In genomic region chr5:138979684-138980275, GRCh38 we compare ENCODE assay signal across 10 cellular contexts.
A peak's percentile ranks its signal among the peaks of the same experiment; 100 is the strongest.
DNase-seq lines count a peak whose midpoint lies in the region; ATAC-seq and TF ChIP-seq lines count a peak whose summit lies in the region.
"Had no signal": no experiment of that assay in that cellular context is flagged by ENCODE, and none has a peak within 500 bp of the region (broad histone marks: within the 10 kb centered on the region; RNA-seq: fewer than 3 reads in every experiment).

No MANE protein-coding gene starts in this region.

- peaks cover 42% of the 10 kb centered on the region for H3K4me1 Mint-ChIP-seq in activated CD4-positive, alpha-beta memory T cell treated with anti-CD3 and anti-CD28 coated beads, Interleukin-2, amount 10 ng/mL, durations not matched to agents 7 days and 5 days
- H3K4me1 Mint-ChIP-seq in brain = peaks cover 58% of the 10 kb centered on the region
- H3K4me1 Mint-ChIP-seq in Caco-2 (ENCODE audit: low read depth, unreplicated experiment) = no peaks in the 10 kb centered on the region

- POLR2A ChIA-PET in activated CD4-positive, alpha-beta memory T cell treated with anti-CD3 and anti-CD28 coated beads, Interleukin-2, amount 10 ng/mL, durations not matched to agents 7 days and 5 days (lab: Charles Lee) = no interaction called here
- POLR2A ChIA-PET in Caco-2 (lab: Charles Lee) = no interaction called here

- ATAC-seq in GM21737 (IDR thresholded peaks at IDR 0.05; ENCODE audit: unreplicated experiment) = no peak

- no TSS peak for BruUV-seq in Caco-2 (replicated peaks; lab: Mats Ljungman, UMichigan)

- no peaks in the 10 kb centered on the region for H3K9me3 Mint-ChIP-seq in activated CD4-positive, alpha-beta memory T cell treated with anti-CD3 and anti-CD28 coated beads, Interleukin-2, amount 10 ng/mL, durations not matched to agents 7 days and 5 days
- no peaks in the 10 kb centered on the region for H3K9me3 Mint-ChIP-seq in brain
- no peaks in the 10 kb centered on the region for H3K9me3 Mint-ChIP-seq in Caco-2 (ENCODE audit: unreplicated experiment)

- no peak overlapping the region for H3K4me3 ChIP-seq in Caco-2 (ENCODE audit: low read depth, low read length)

- intact Hi-C loops in Caco-2 (cut with micrococcal nuclease; ENCODE audit: unreplicated experiment) = no loop called here

- H3K27me3 ChIP-seq in Caco-2 (replicated peaks; ENCODE audit: control insufficient read depth, insufficient read depth, low read length) = no peaks in the 10 kb centered on the region

- DNase-seq in activated gamma-delta T cell treated with Interleukin-2 at 50 U/mL for 16 hours = peak; percentile 16
- no peak for DNase-seq in activated gamma-delta T cell (lab: John Stamatoyannopoulos, UW)
- peak; percentile 56 for DNase-seq in activated CD4-positive, alpha-beta memory T cell treated with anti-CD3 and anti-CD28 coated beads, Interleukin-2, amount 10 ng/mL, durations not matched to agents 7 days and 5 days
- DNase-seq in stimulated activated CD8-positive, alpha-beta memory T cell treated with anti-CD3 and anti-CD28 coated beads, Interleukin-7, amount 100 ng/mL, for 48 hours (ENCODE audit: extremely low read depth in 1 of 2, low read depth in 1 of 2) = peak; percentile 6 to 47
- DNase-seq in retina = no peak
- no peak for DNase-seq in Caco-2
- DNase-seq: NCI-H2029 had no signal

- CTCF ChIA-PET in activated CD4-positive, alpha-beta memory T cell treated with anti-CD3 and anti-CD28 coated beads, Interleukin-2, amount 10 ng/mL, durations not matched to agents 7 days and 5 days (lab: Charles Lee) = interaction anchor here (1.5 kb wide), 1 partner anchor 8 kb away, joined by 4 read pairs; no protein-coding TSS in a partner anchor
- CTCF ChIA-PET in Caco-2 (lab: Charles Lee) = no interaction called here

- no peak for TF ChIP-seq CTCF in brain (conservative IDR thresholded peaks at IDR 0.05)
- TF ChIP-seq CTCF in Caco-2 (IDR thresholded peaks at IDR 0.05; ENCODE audit: insufficient read depth in 1 of 2, low read depth in 1 of 2, low read length in 1 of 2, severe bottlenecking in 1 of 2, unreplicated experiment in 1 of 2) = no peak

- no peaks in the 10 kb centered on the region; the same call in 1 of the 2 replicates for H3K9me3 ChIP-seq in Caco-2

- H3K36me3 ChIP-seq in Caco-2 (ENCODE audit: control insufficient read depth, insufficient read depth, low read length) = no peaks in the 10 kb centered on the region

- peak overlapping the region; percentile 77 for H3K27ac Mint-ChIP-seq in activated CD4-positive, alpha-beta memory T cell treated with anti-CD3 and anti-CD28 coated beads, Interleukin-2, amount 10 ng/mL, durations not matched to agents 7 days and 5 days
- peak overlapping the region in 3 of 5 experiments; percentile 19 to 46 (median 36) for H3K27ac Mint-ChIP-seq in brain
- H3K27ac Mint-ChIP-seq in Caco-2 (ENCODE audit: unreplicated experiment) = no peak overlapping the region

- H3K4me1 ChIP-seq in Caco-2 = peaks cover 5% of the 10 kb centered on the region; the same call in 1 of the 2 replicates
- H3K4me1 ChIP-seq: parathyroid adenoma had no signal

- H3K36me3 Mint-ChIP-seq in activated CD4-positive, alpha-beta memory T cell treated with anti-CD3 and anti-CD28 coated beads, Interleukin-2, amount 10 ng/mL, durations not matched to agents 7 days and 5 days (ENCODE audit: low read depth) = peaks cover 3% of the 10 kb centered on the region
- H3K36me3 Mint-ChIP-seq in brain = peaks cover 7% of the 10 kb centered on the region
- H3K36me3 Mint-ChIP-seq in Caco-2 (ENCODE audit: insufficient read depth, unreplicated experiment) = no peaks in the 10 kb centered on the region

- no peaks in the 10 kb centered on the region for H3K27me3 Mint-ChIP-seq in activated CD4-positive, alpha-beta memory T cell treated with anti-CD3 and anti-CD28 coated beads, Interleukin-2, amount 10 ng/mL, durations not matched to agents 7 days and 5 days
- H3K27me3 Mint-ChIP-seq in brain = peaks cover 4% of the 10 kb centered on the region
- H3K27me3 Mint-ChIP-seq in Caco-2 (ENCODE audit: insufficient read depth, unreplicated experiment) = no peaks in the 10 kb centered on the region

- H3K4me3 Mint-ChIP-seq in activated CD4-positive, alpha-beta memory T cell treated with anti-CD3 and anti-CD28 coated beads, Interleukin-2, amount 10 ng/mL, durations not matched to agents 7 days and 5 days = no peak overlapping the region
- H3K4me3 Mint-ChIP-seq in brain (no peak overlapping the region), Caco-2 (ENCODE audit: unreplicated experiment) (no peak overlapping the region)

Comparison
In these comparisons a context has a peak if more than half of its experiments do, and no peak if none do; other contexts are left out.
1. DNase-seq: peak in activated gamma-delta T cell treated with Interleukin-2 at 50 U/mL for 16 hours (single experiment), activated CD4-positive, alpha-beta memory T cell treated with anti-CD3 and anti-CD28 coated beads, Interleukin-2, amount 10 ng/mL, durations not matched to agents 7 days and 5 days (single experiment) and stimulated activated CD8-positive, alpha-beta memory T cell treated with anti-CD3 and anti-CD28 coated beads, Interleukin-7, amount 100 ng/mL, for 48 hours (2 of 2); none in activated gamma-delta T cell (single experiment), retina (single experiment) and Caco-2 (0 of 2).